Comparison of ENCODE assay signal across 8 cellular contexts in genomic region chr1:6423321-6423999, GRCh38. TPM values are rescaled to one million over a fixed set of nuclear protein-coding genes. Genes with fewer than 3 reads are reported as not detected.
DNase-seq lines count a peak whose midpoint lies in the region; ATAC-seq, FAIRE-seq and TF ChIP-seq lines count a peak whose summit lies in the region.

No MANE protein-coding gene starts in this region.

- no TSS peak for BruUV-seq in MCF 10A (replicated peaks; lab: Mats Ljungman, UMichigan)

- no peak overlapping the region for H3K4me3 Mint-ChIP-seq in MCF 10A (ENCODE audit: unreplicated experiment)

- H3K27ac Mint-ChIP-seq in MCF 10A (ENCODE audit: low read depth, unreplicated experiment) = no peak overlapping the region

- H3K4me3 ChIP-seq in lower lobe of right lung = peak overlapping the region; percentile 4

- H3K36me3 ChIP-seq in lower lobe of right lung = no peaks in the 10 kb centered on the region

- peaks cover 25% of the 10 kb centered on the region for H3K4me1 Mint-ChIP-seq in MCF 10A (ENCODE audit: insufficient read depth, unreplicated experiment)

- H3K27me3 ChIP-seq in lower lobe of right lung (ENCODE audit: low read depth) = peaks cover 98% of the 10 kb centered on the region

- H3K4me1 ChIP-seq in lower lobe of right lung = peaks cover 49% of the 10 kb centered on the region

- CTCF ChIA-PET in MCF 10A (lab: Yijun Ruan, JAX) = interaction anchor here (0.6 to 5.7 kb wide), 31 partner anchors 9 to 441 kb away, joined by 3 to 118 read pairs (median 4); no protein-coding TSS in a partner anchor

- DNase-seq in GM12891 (ENCODE audit: insufficient read length, low spot score) (peak; percentile 83), NCI-H1105 treated with DMSO at 0.1 percent for 48 hours (lab: John Stamatoyannopoulos, UW) (peak; percentile 84), UCSD-AML1 (lab: John Stamatoyannopoulos, UW; ENCODE audit: unreplicated experiment) (peak; percentile 41), MCF 10A (ENCODE audit: unreplicated experiment) (peak; percentile 91), lower lobe of right lung (peak; percentile 79)
- DNase-seq in stimulated activated CD8-positive, alpha-beta memory T cell treated with anti-CD3 and anti-CD28 coated beads, Interleukin-7, amount 100 ng/mL, for 24 hours (ENCODE audit: low read depth) = peak; percentile 38

- POLR2A ChIA-PET in MCF 10A (lab: Yijun Ruan, JAX) = interaction anchor here (0.6 to 2.5 kb wide), 7 partner anchors 9 to 71 kb away, joined by 3 to 26 read pairs (median 4); partner anchors contain the start of genes ACOT7 and PLEKHG5

- TF ChIP-seq CTCF in MCF 10A (IDR thresholded peaks at IDR 0.05; ENCODE audit: unreplicated experiment) (peak; percentile 66), lower lobe of right lung (IDR thresholded peaks at IDR 0.05) (peak; percentile 71)

- H3K27ac ChIP-seq in lower lobe of right lung = no peak overlapping the region

- H3K27me3 Mint-ChIP-seq in MCF 10A (ENCODE audit: insufficient read depth, unreplicated experiment) = no peaks in the 10 kb centered on the region

- no peak for TF ChIP-seq POLR2A in GM12891 (IDR thresholded peaks at IDR 0.05; ENCODE audit: low read depth, low read length)

- ATAC-seq in lower lobe of right lung (peak; percentile 67 to 73), HG02970 (IDR thresholded peaks at IDR 0.05; ENCODE audit: low FRiP score, unreplicated experiment) (no peak), HG02588 (IDR thresholded peaks at IDR 0.05; ENCODE audit: unreplicated experiment) (no peak)

- H3K9me3 Mint-ChIP-seq in MCF 10A (ENCODE audit: unreplicated experiment) = no peaks in the 10 kb centered on the region

- H3K9me3 ChIP-seq in lower lobe of right lung = no peaks in the 10 kb centered on the region

- intact Hi-C loops in MCF 10A (cut with micrococcal nuclease) = loop anchor here (1.0 to 2.0 kb wide), 2 partner anchors 15 to 51 kb away; no protein-coding TSS in a partner anchor
- intact Hi-C loops in lower lobe of right lung (cut with DNase I) = no loop called here

- no peaks in the 10 kb centered on the region for H3K36me3 Mint-ChIP-seq in MCF 10A (ENCODE audit: insufficient read depth, unreplicated experiment)

- FAIRE-seq in GM12891 (lab: Jason Lieb, UNC) = peak; percentile 81

TF ChIP-seq in GM12891, 5 proteins besides CTCF, POLR2A, EP300 and RAD21:
- no peak for TF ChIP-seq PAX5 (IDR thresholded peaks at IDR 0.05; ENCODE audit: insufficient read depth, low read length, severe bottlenecking)
- no peak for TF ChIP-seq POLR2AphosphoS5 (IDR thresholded peaks at IDR 0.05; ENCODE audit: low read depth, low read length)
- TF ChIP-seq SPI1 (IDR thresholded peaks at IDR 0.05; ENCODE audit: low read depth, low read length) = no peak
- no peak for TF ChIP-seq TAF1 (IDR thresholded peaks at IDR 0.05; ENCODE audit: low read depth, low read length)
- TF ChIP-seq POU2F2 (IDR thresholded peaks at IDR 0.05; ENCODE audit: low read depth, low read length) = no peak

RNA-seq across cellular contexts. Expression of gene ESPN, which starts 1.1 kb away (rescaled TPM):
- 0.13 TPM for polyA plus RNA-seq in GM12891 (2012; ENCODE audit: low read depth, missing spikeins)
- total RNA-seq in MCF 10A (2022) (0.68 TPM in 1 of 2 replicates, not detected in the other), lower lobe of right lung (8.3 TPM)

RNA-seq across cellular contexts. Expression of gene HES2, which starts 3.7 kb away (rescaled TPM):
- polyA plus RNA-seq in GM12891 (2012; ENCODE audit: low read depth, missing spikeins) = 0.85 TPM
- 5.0 and 7.6 TPM in 2 replicates for total RNA-seq in MCF 10A (2022)
- 6.4 TPM for total RNA-seq in lower lobe of right lung

RNA-seq across cellular contexts. Expression of gene ACOT7, which starts 29.9 kb away (rescaled TPM):
- polyA plus RNA-seq in GM12891 (2012; ENCODE audit: low read depth, missing spikeins) = 61.5 TPM
- 110 and 117 TPM in 2 replicates for total RNA-seq in MCF 10A (2022)
- 28.5 TPM for total RNA-seq in lower lobe of right lung

RNA-seq across cellular contexts. Expression of gene TNFRSF25, which starts 42.5 kb away (rescaled TPM):
- 0.46 TPM for polyA plus RNA-seq in GM12891 (2012; ENCODE audit: low read depth, missing spikeins)
- total RNA-seq in MCF 10A (2022) (27.6 and 33.7 TPM in 2 replicates), lower lobe of right lung (8.2 TPM)

Comparison
In these comparisons a context has a peak if more than half of its experiments do, and no peak if none do; other contexts are left out.
1. DNase-seq: peak in every context shown above with its lines; median percentile 91 in MCF 10A; 84 in NCI-H1105 treated with DMSO at 0.1 percent for 48 hours; 83 in GM12891; 79 in lower lobe of right lung; 41 in UCSD-AML1; 38 in stimulated activated CD8-positive, alpha-beta memory T cell treated with anti-CD3 and anti-CD28 coated beads, Interleukin-7, amount 100 ng/mL, for 24 hours.
2. ATAC-seq: peak in lower lobe of right lung (2 of 2); none in HG02970 (single experiment) and HG02588 (single experiment).